Comparison of ENCODE assay signal across 30 cellular contexts in the genomic region with DNA sequence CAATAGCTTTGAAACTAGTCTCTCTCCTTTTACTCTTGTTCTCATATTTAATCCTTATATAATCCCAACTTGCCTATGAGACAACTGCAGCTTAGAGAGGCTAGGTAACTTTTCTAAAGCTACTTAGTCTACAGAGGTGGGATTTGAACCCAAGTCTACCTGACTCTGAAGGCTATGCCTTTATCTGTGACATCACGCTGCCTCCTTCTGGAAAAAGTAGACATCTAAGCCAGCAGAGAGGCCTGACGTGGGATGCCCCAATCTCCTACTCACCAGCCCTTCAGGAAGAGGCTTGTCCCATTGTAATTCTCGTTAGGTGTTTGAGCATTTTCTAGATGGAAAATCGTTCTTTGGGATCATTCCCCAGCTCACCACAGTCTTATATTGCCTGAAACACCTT.
"Had no signal": no experiment of that assay in that cellular context is flagged by ENCODE, and none has a peak within 500 bp of the region (broad histone marks: within the 10 kb centered on the region; RNA-seq: fewer than 3 reads in every experiment).

No MANE protein-coding gene starts in this region.

- H3K36me3 Mint-ChIP-seq: activated naive CD4-positive, alpha-beta T cell treated with anti-CD3 and anti-CD28 coated beads, Interleukin-2, amount 50 U/mL, for 24 hours had no signal

- H3K27me3 Mint-ChIP-seq: activated naive CD4-positive, alpha-beta T cell treated with anti-CD3 and anti-CD28 coated beads, Interleukin-2, amount 50 U/mL, for 24 hours had no signal

- H3K4me3 ChIP-seq: ascending aorta, body of pancreas, MG63 had no signal

- H3K9me3 ChIP-seq: ascending aorta, body of pancreas, MG63 had no signal

- H3K4me1 ChIP-seq: ascending aorta, body of pancreas had no signal

- H3K36me3 ChIP-seq: ascending aorta, MG63 had no signal

- H3K27ac Mint-ChIP-seq: activated CD8-positive, alpha-beta T cell treated with anti-CD3 and anti-CD28 coated beads, Interleukin-2, amount 10 ng/mL, durations not matched to agents 7 days and 5 days; activated naive CD4-positive, alpha-beta T cell treated with anti-CD3 and anti-CD28 coated beads, Interleukin-2, amount 50 U/mL, for 24 hours; activated T-helper 1 cell treated with anti-CD3 and anti-CD28 coated beads, Interleukin-12 subunit alpha, Interleukin-12 subunit beta, Interleukin-2, Interleukin-4 antibody, amounts not matched to agents 30 ng/mL and 10 ng/mL and 1 ng/mL, durations not matched to agents 14 hours and 24 hours and 36 hours had no signal

- H3K9me3 Mint-ChIP-seq: activated naive CD4-positive, alpha-beta T cell treated with anti-CD3 and anti-CD28 coated beads, Interleukin-2, amount 50 U/mL, for 24 hours; activated T-helper 1 cell treated with anti-CD3 and anti-CD28 coated beads, Interleukin-12 subunit alpha, Interleukin-12 subunit beta, Interleukin-2, Interleukin-4 antibody, amounts not matched to agents 30 ng/mL and 10 ng/mL and 1 ng/mL, durations not matched to agents 14 hours and 24 hours and 36 hours had no signal

- DNase-seq: activated CD4-positive, alpha-beta T cell treated with anti-CD3 and anti-CD28 coated beads for 48 hours; activated CD4-positive, alpha-beta T cell treated with anti-CD3 and anti-CD28 coated beads, Interleukin-2, amount 50 U/mL, for 4 hours; activated CD8-positive, alpha-beta memory T cell treated with anti-CD3 and anti-CD28 coated beads, Interleukin-2, amount 50 U/mL, for 48 hours; activated CD8-positive, alpha-beta T cell treated with anti-CD3 and anti-CD28 coated beads, Interleukin-2, amount 10 ng/mL, durations not matched to agents 7 days and 5 days; activated effector memory CD4-positive, alpha-beta T cell treated with Interleukin-2 at 50 U/mL for 16 hours; activated naive CD4-positive, alpha-beta T cell; activated T-cell treated with anti-CD3 and anti-CD28 coated beads, Interleukin-2, amount 50 U/mL, for 1 hour; body of pancreas; central memory CD4-positive, alpha-beta T cell; MG63; MV-4-11; NCI-H1092 treated with DMSO at 0.1 percent for 48 hours; NCI-H1417 treated with DMSO at 0.1 percent for 48 hours; NCI-H1694; NCI-H2029; NCI-H2107; NCI-H2171 treated with DMSO at 0.1 percent for 48 hours; NCI-H345; NCI-H510A; NCI-H526 treated with DMSO at 0.1 percent for 48 hours; NCI-H82; PC-3; SHP77 treated with DMSO at 0.1 percent for 48 hours; T-helper 2 cell; T1000 had no signal

- H3K4me1 Mint-ChIP-seq: activated naive CD4-positive, alpha-beta T cell treated with anti-CD3 and anti-CD28 coated beads, Interleukin-2, amount 50 U/mL, for 24 hours had no signal

- ATAC-seq: activated CD4-positive, CD25-positive, alpha-beta regulatory T cell treated with anti-CD3 and anti-CD28 coated beads, Interleukin-2, amount 50 U/mL, for 24 hours; activated CD8-positive, alpha-beta T cell treated with anti-CD3 and anti-CD28 coated beads, Interleukin-2, amount 10 ng/mL, durations not matched to agents 7 days and 5 days; body of pancreas; PC-3 had no signal

- H3K27me3 ChIP-seq: ascending aorta, body of pancreas, MG63 had no signal

- H3K4me3 Mint-ChIP-seq: activated CD8-positive, alpha-beta T cell treated with anti-CD3 and anti-CD28 coated beads, Interleukin-2, amount 10 ng/mL, durations not matched to agents 7 days and 5 days; activated naive CD4-positive, alpha-beta T cell treated with anti-CD3 and anti-CD28 coated beads, Interleukin-2, amount 50 U/mL, for 24 hours; activated T-helper 1 cell treated with anti-CD3 and anti-CD28 coated beads, Interleukin-12 subunit alpha, Interleukin-12 subunit beta, Interleukin-2, Interleukin-4 antibody, amounts not matched to agents 30 ng/mL and 10 ng/mL and 1 ng/mL, durations not matched to agents 14 hours and 24 hours and 36 hours had no signal

- H3K27ac ChIP-seq: ascending aorta, body of pancreas, VCaP had no signal
